In the genomic region with DNA sequence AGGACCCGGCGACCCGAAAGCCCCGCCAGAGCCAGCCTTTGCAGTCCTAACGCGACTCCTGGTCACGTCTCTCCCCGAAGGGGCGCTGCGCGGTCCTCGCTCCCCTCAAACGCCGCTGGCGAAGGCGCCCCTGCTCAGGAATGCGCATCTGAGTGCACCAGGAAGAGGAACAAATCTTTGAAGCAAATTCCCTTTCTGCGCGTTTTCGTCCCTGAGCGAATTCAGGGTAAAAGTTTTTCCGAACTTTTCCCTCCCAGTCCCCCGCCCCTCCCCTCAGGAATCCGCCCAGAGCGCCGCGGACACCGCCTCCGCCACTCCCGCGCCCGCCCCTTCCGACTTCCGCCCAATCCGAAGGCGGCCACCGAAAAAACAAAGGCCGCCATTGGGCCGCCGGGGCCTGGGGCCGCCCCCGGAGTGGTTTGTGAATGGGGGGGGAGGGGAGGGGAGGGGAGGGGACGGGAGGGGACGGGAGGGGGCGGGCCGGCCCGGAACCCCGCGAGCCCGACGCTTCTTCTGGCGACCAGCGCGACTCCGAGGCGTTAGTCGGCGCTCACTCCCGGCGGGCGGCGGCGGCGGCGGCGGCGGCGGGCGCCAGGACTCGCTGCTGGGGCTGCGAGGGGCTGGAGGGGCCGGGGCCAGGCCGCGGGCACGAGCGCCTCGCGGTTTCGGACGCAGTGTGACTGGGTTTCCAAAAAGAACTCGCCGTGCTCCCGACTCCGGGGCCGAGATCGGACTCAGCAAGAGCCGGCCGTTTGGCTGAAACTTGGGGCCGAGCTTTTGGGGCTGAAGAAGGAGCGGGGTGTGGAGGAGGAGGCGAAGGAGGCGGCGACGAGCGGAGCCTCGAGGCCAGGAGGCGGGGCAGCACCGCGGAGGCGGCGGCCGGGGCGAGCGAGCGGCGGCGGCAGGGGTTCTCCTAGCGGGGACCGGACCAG, we compare ENCODE assay signal across 8 cellular contexts. TPM values are rescaled to one million over a fixed set of nuclear protein-coding genes. Genes with fewer than 3 reads are reported as not detected.
DNase-seq lines count a peak whose midpoint lies in the region; ATAC-seq and TF ChIP-seq lines count a peak whose summit lies in the region.

A gene (plus strand): TSS at position 539 of the 932 bp plus-strand sequence. CDS start 793 bp downstream, outside the sequence.

- no peaks in the 10 kb centered on the region for H3K9me3 ChIP-seq in CD4-positive, alpha-beta T cell (ENCODE audit: control insufficient read depth, low read length)
- no peaks in the 10 kb centered on the region; the same call in 1 of the 2 replicates for H3K9me3 ChIP-seq in NT2/D1 (ENCODE audit: insufficient read depth, low read length)
- no peaks in the 10 kb centered on the region for H3K9me3 ChIP-seq in mucosa of descending colon

- H3K4me1 ChIP-seq in NT2/D1 (ENCODE audit: insufficient read depth, insufficient read length): peaks cover 7% of the 10 kb centered on the region
- peaks cover 17% of the 10 kb centered on the region for H3K4me1 ChIP-seq in mucosa of descending colon (ENCODE audit: low read depth)

- CTCF ChIA-PET in CD4-positive, alpha-beta T cell (lab: Charles Lee): no interaction called here

- ATAC-seq in CD4-positive, alpha-beta T cell (ENCODE audit: poor library complexity): peak; percentile 78
- ATAC-seq in GM19328 (IDR thresholded peaks at IDR 0.05; ENCODE audit: unreplicated experiment): peak; percentile 78
- ATAC-seq in HG03469 (IDR thresholded peaks at IDR 0.05; ENCODE audit: unreplicated experiment): peak; percentile 55
- ATAC-seq in mucosa of descending colon: peak; percentile 89

- peak; percentile 69 to 87 (median 80) for DNase-seq in CD4-positive, alpha-beta T cell
- DNase-seq in NT2/D1 (ENCODE audit: low read depth, low spot score) (peak; percentile 92), activated T-cell treated with anti-CD3 and anti-CD28 coated beads for 24 hours (ENCODE audit: low read depth) (peak; percentile 79), epithelial cell of esophagus (ENCODE audit: low read depth) (peak; percentile 92), mucosa of descending colon (peak; percentile 92 to 95 (median 93))
- peak; percentile 73 to 78 for DNase-seq in stimulated activated CD8-positive, alpha-beta memory T cell treated with anti-CD3 and anti-CD28 coated beads, Interleukin-2, amount 100 ng/mL, for 48 hours (ENCODE audit: low read depth in 2 of 2)

- intact Hi-C loops in CD4-positive, alpha-beta T cell (cut with DNase I, micrococcal nuclease): loop anchor here in 1 of 2 experiments (2.0 to 10.0 kb wide), 9 partner anchors 201 to 1509 kb away; a partner anchor contains a TSS
- intact Hi-C loops in mucosa of descending colon (cut with DNase I, micrococcal nuclease): loop anchor here in 1 of 2 donors (10.0 kb wide), 1 partner anchor 141 kb away; no protein-coding TSS in a partner anchor

- H3K27ac Mint-ChIP-seq in CD4-positive, alpha-beta T cell: peak within 1 kb of the TSS; percentile 45

- peaks cover 12% of the 10 kb centered on the region for H3K4me1 Mint-ChIP-seq in CD4-positive, alpha-beta T cell (ENCODE audit: low read depth)

- peaks cover 30% of the 10 kb centered on the region for H3K27me3 ChIP-seq in CD4-positive, alpha-beta T cell (ENCODE audit: control insufficient read depth, insufficient read depth, low read length)
- peaks cover 38% of the 10 kb centered on the region for H3K27me3 ChIP-seq in NT2/D1 (ENCODE audit: insufficient read depth, insufficient read length)

- H3K9me3 Mint-ChIP-seq in CD4-positive, alpha-beta T cell: no peaks in the 10 kb centered on the region

- H3K36me3 Mint-ChIP-seq in CD4-positive, alpha-beta T cell (ENCODE audit: low read depth): peaks cover 9% of the 10 kb centered on the region

- H3K4me3 ChIP-seq in NT2/D1 (ENCODE audit: insufficient read length, low read depth) (peak within 1 kb of the TSS; percentile 95), epithelial cell of esophagus (ENCODE audit: low read length) (peak within 1 kb of the TSS; percentile 79), mucosa of descending colon (peak within 1 kb of the TSS; percentile 40)

- peak within 1 kb of the TSS; percentile 94 for H3K4me3 Mint-ChIP-seq in CD4-positive, alpha-beta T cell

- H3K9ac ChIP-seq in NT2/D1 (ENCODE audit: insufficient read length, low read depth): peak within 1 kb of the TSS; percentile 97

- TF ChIP-seq CTCF in CD4-positive, alpha-beta T cell (IDR thresholded peaks at IDR 0.05): no peak
- TF ChIP-seq CTCF in epithelial cell of esophagus (IDR thresholded peaks at IDR 0.05; ENCODE audit: insufficient read depth, low read depth, low read length, missing control alignments): peak; percentile 29
- no peak for TF ChIP-seq CTCF in mucosa of descending colon (IDR thresholded peaks at IDR 0.05)

- H3K27ac ChIP-seq in CD4-positive, alpha-beta T cell (ENCODE audit: low read depth, low read length): no peak within 1 kb of the TSS

- H3K36me3 ChIP-seq in NT2/D1 (ENCODE audit: insufficient read depth, insufficient read length, low read length) (peaks cover 29% of the 10 kb centered on the region), mucosa of descending colon (ENCODE audit: low read depth) (no peaks in the 10 kb centered on the region)

- peaks cover 9% of the 10 kb centered on the region for H3K27me3 Mint-ChIP-seq in CD4-positive, alpha-beta T cell

- POLR2A ChIA-PET in CD4-positive, alpha-beta T cell (lab: Charles Lee): no interaction called here

RNA-seq across cellular contexts. Expression of the gene that starts here (rescaled TPM):
- under 1 TPM; 0.17 to 0.25 TPM for total RNA-seq in CD4-positive, alpha-beta T cell
- 10 to 100 TPM in 1 of 3 donors, 1 to 10 TPM in 2; 4.8 to 84.3 (median 5.9) TPM for total RNA-seq in mucosa of descending colon

Comparison
In these comparisons a context has a peak if more than half of its experiments do, and no peak if none do; other contexts are left out.
1. RNA of the gene that starts here (total RNA-seq): 4.8 to 84.3 TPM in mucosa of descending colon; 0.17 to 0.25 TPM in CD4-positive, alpha-beta T cell; every median in the first group is over 4 times any median in the second.
2. Peak in DNase-seq and ATAC-seq in CD4-positive, alpha-beta T cell; RNA of the gene not detected or under 1 TPM.
3. H3K4me3 ChIP-seq: peak in every context shown above with its lines; median percentile 95 in NT2/D1; 79 in epithelial cell of esophagus; 40 in mucosa of descending colon.
4. Peak in every context shown above with its lines, with median percentiles within 50 percentile points of each other: ATAC-seq and DNase-seq.